ENCODE assay signal across 24 cellular contexts in the genomic region with DNA sequence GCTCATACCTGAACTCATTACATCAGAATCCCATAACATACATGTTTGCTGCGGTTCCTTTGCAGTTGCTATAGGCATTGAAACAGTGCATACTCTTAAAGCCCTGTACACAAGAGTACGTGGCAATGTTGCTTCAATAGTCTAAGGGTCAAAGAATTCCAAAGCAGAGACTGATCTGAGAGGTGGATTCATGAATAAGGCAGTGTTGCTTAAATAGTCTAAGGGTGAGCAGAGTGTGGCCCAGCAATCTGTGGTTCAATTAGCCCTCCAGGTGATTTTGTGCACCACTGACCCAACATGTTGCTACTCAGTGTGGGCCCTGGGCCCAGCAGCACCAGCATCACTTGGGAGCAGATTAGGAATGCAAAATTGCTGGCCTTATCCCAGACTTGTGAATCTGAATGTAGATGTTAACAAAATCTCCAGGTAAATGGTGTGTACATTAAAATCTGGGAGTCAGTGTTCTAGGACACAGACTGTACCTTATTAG.
"Had no signal": no experiment of that assay in that cellular context is flagged by ENCODE, and none has a peak within 500 bp of the region (broad histone marks: within the 10 kb centered on the region; RNA-seq: fewer than 3 reads in every experiment).

No MANE protein-coding gene starts in this region.

- H3K27me3 Mint-ChIP-seq: activated CD4-positive, alpha-beta T cell treated with anti-CD3 and anti-CD28 coated beads, Interleukin-2, amount 10 ng/mL, durations not matched to agents 7 days and 5 days had no signal

- H3K36me3 Mint-ChIP-seq: activated naive CD8-positive, alpha-beta T cell had no signal

- H3K9me3 ChIP-seq: body of pancreas had no signal

- H3K27ac Mint-ChIP-seq: activated CD4-positive, alpha-beta memory T cell treated with anti-CD3 and anti-CD28 coated beads, Interleukin-2, amount 10 ng/mL, durations not matched to agents 7 days and 5 days; activated CD4-positive, alpha-beta T cell treated with anti-CD3 and anti-CD28 coated beads, Interleukin-2, amount 10 ng/mL, durations not matched to agents 7 days and 5 days; activated naive CD8-positive, alpha-beta T cell; activated T-helper 17 cell treated with anti-CD3 and anti-CD28 coated beads, Interleukin-2, amount 50 U/mL, for 72 hours had no signal

- H3K27ac ChIP-seq: body of pancreas had no signal

- DNase-seq: activated CD4-positive, alpha-beta memory T cell treated with anti-CD3 and anti-CD28 coated beads, Interleukin-2, amount 10 ng/mL, durations not matched to agents 7 days and 5 days; activated CD4-positive, alpha-beta T cell treated with anti-CD3 and anti-CD28 coated beads for 1 hour; activated CD4-positive, alpha-beta T cell treated with anti-CD3 and anti-CD28 coated beads for 4 hours; activated CD4-positive, alpha-beta T cell treated with anti-CD3 and anti-CD28 coated beads, Interleukin-2, amount 10 ng/mL, durations not matched to agents 7 days and 5 days; activated CD4-positive, alpha-beta T cell treated with anti-CD3 and anti-CD28 coated beads, Interleukin-2, amount 50 U/mL, for 4 hours; activated CD4-positive, CD25-positive, alpha-beta regulatory T cell; activated CD8-positive, alpha-beta memory T cell treated with anti-CD3 and anti-CD28 coated beads for 24 hours; activated effector memory CD4-positive, alpha-beta T cell treated with Interleukin-2 at 50 U/mL for 16 hours; activated gamma-delta T cell treated with Interleukin-2 at 50 U/mL for 16 hours; activated naive CD4-positive, alpha-beta T cell treated with anti-CD3 and anti-CD28 coated beads, Interleukin-2, amount 50 U/mL, for 16 hours; activated naive CD4-positive, alpha-beta T cell treated with Interleukin-2 at 50 U/mL for 16 hours; activated T-cell treated with anti-CD3 and anti-CD28 coated beads, Interleukin-2, amount 50 U/mL, for 4 hours; amniotic stem cell; aorta; body of pancreas; caudate nucleus; cortex of kidney; dermis blood vessel endothelial cell; effector CD8-positive, alpha-beta T cell; foreskin fibroblast; T-helper 2 cell had no signal

- H3K27me3 ChIP-seq: body of pancreas had no signal

- H3K4me3 ChIP-seq: body of pancreas had no signal

- H3K9me3 Mint-ChIP-seq: activated CD4-positive, alpha-beta memory T cell treated with anti-CD3 and anti-CD28 coated beads, Interleukin-2, amount 10 ng/mL, durations not matched to agents 7 days and 5 days; activated CD4-positive, alpha-beta T cell treated with anti-CD3 and anti-CD28 coated beads, Interleukin-2, amount 10 ng/mL, durations not matched to agents 7 days and 5 days; activated T-cell treated with anti-CD3 and anti-CD28 coated beads, Interleukin-2, amount 50 U/mL, for 4 hours; activated T-helper 17 cell treated with anti-CD3 and anti-CD28 coated beads, Interleukin-2, amount 50 U/mL, for 72 hours had no signal

- H3K4me1 Mint-ChIP-seq: activated CD4-positive, alpha-beta memory T cell treated with anti-CD3 and anti-CD28 coated beads, Interleukin-2, amount 10 ng/mL, durations not matched to agents 7 days and 5 days; activated CD4-positive, alpha-beta T cell treated with anti-CD3 and anti-CD28 coated beads, Interleukin-2, amount 10 ng/mL, durations not matched to agents 7 days and 5 days; activated T-helper 17 cell treated with anti-CD3 and anti-CD28 coated beads, Interleukin-2, amount 50 U/mL, for 72 hours had no signal

- ATAC-seq: activated T-helper 17 cell treated with anti-CD3 and anti-CD28 coated beads, Interleukin-2, amount 50 U/mL, for 72 hours; body of pancreas; esophagus mucosa had no signal

- H3K4me3 Mint-ChIP-seq: activated CD4-positive, alpha-beta memory T cell treated with anti-CD3 and anti-CD28 coated beads, Interleukin-2, amount 10 ng/mL, durations not matched to agents 7 days and 5 days; activated CD4-positive, alpha-beta T cell treated with anti-CD3 and anti-CD28 coated beads, Interleukin-2, amount 10 ng/mL, durations not matched to agents 7 days and 5 days; activated naive CD8-positive, alpha-beta T cell; activated T-cell treated with anti-CD3 and anti-CD28 coated beads, Interleukin-2, amount 50 U/mL, for 4 hours; activated T-helper 17 cell treated with anti-CD3 and anti-CD28 coated beads, Interleukin-2, amount 50 U/mL, for 72 hours had no signal
